Comparison of ENCODE assay signal across 1 cellular context in genomic region chr1:94909486-94909885, GRCh38.
TF ChIP-seq lines count a peak whose summit lies in the region.

No MANE protein-coding gene starts in this region.

TF ChIP-seq in GM23338, 12 proteins besides CTCF, POLR2A, EP300 and RAD21 (continued from another document):
- TF ChIP-seq REST (IDR thresholded peaks at IDR 0.05; ENCODE audit: unreplicated experiment), result no peak
- TF ChIP-seq STAT1 (IDR thresholded peaks at IDR 0.05; ENCODE audit: unreplicated experiment), result no peak
- TF ChIP-seq ETS1 (IDR thresholded peaks at IDR 0.05), result no peak
- TF ChIP-seq ZNF114 (CRISPR knock-in tag; IDR thresholded peaks at IDR 0.05), result no peak
- no peak for TF ChIP-seq ZNF462 (CRISPR knock-in tag; IDR thresholded peaks at IDR 0.05)
- no peak for TF ChIP-seq POLR2AphosphoS5 (IDR thresholded peaks at IDR 0.05; ENCODE audit: low read depth)
- TF ChIP-seq CREB1 (CRISPR knock-in tag; IDR thresholded peaks at IDR 0.05; ENCODE audit: low read depth), result no peak
- TF ChIP-seq NANOG (IDR thresholded peaks at IDR 0.05; ENCODE audit: borderline replicate concordance), result no peak
- no peak for TF ChIP-seq JUNB (IDR thresholded peaks at IDR 0.05; ENCODE audit: unreplicated experiment)
TF ChIP-seq in GM23338: peak in this region for 0.
